In genomic region chr1:8679411-8679800, GRCh38 we compare ENCODE assay signal across 12 cellular contexts.
DNase-seq lines count a peak whose midpoint lies in the region; ATAC-seq and TF ChIP-seq lines count a peak whose summit lies in the region.
"Had no signal": no experiment of that assay in that cellular context is flagged by ENCODE, and none has a peak within 500 bp of the region (broad histone marks: within the 10 kb centered on the region; RNA-seq: fewer than 3 reads in every experiment).

No MANE protein-coding gene starts in this region.

- H3K27me3 ChIP-seq in body of pancreas = no peaks in the 10 kb centered on the region

- no peaks in the 10 kb centered on the region for H3K9me3 ChIP-seq in body of pancreas

- WGBS in body of pancreas, 2 donors = 22 to 39% methylated on average over 2 of the region's 2 CpGs

- H3K36me3 ChIP-seq in body of pancreas (replicated peaks in 1 of 2; ENCODE audit: insufficient read depth in 1 of 2, low read depth in 2 of 2) = no peaks in the 10 kb centered on the region

- ATAC-seq in body of pancreas = no peak
- no peak for ATAC-seq in HG02981 (IDR thresholded peaks at IDR 0.05; ENCODE audit: unreplicated experiment)

- no peak for TF ChIP-seq POLR2A in body of pancreas (IDR thresholded peaks at IDR 0.05)

- no peak overlapping the region for H3K4me3 ChIP-seq in body of pancreas

- peaks cover 54% of the 10 kb centered on the region for H3K4me1 ChIP-seq in body of pancreas

- H3K27ac ChIP-seq in body of pancreas = peak overlapping the region in 3 of 4 donors; percentile 60 to 82 (median 79)

- intact Hi-C loops in body of pancreas (cut with DNase I) = no loop called here

- no peak for TF ChIP-seq CTCF in body of pancreas (IDR thresholded peaks at IDR 0.05)

- DNase-seq in Daoy (ENCODE audit: low read depth) (peak; percentile 20), NCI-H226 (peak; percentile 57), body of pancreas (no peak), lung microvascular endothelial cell (ENCODE audit: low read depth in 2 of 2) (peak; percentile 53 to 63), nucleus accumbens (lab: John Stamatoyannopoulos, UW) (no peak), midbrain (lab: John Stamatoyannopoulos, UW) (no peak)
- DNase-seq in activated CD4-positive, CD25-positive, alpha-beta regulatory T cell (lab: John Stamatoyannopoulos, UW) = no peak
- DNase-seq: CD4-positive, CD25-positive, alpha-beta regulatory T cell; GOT3; NCI-H187; stimulated activated CD4-positive, alpha-beta T cell treated with anti-CD3 and anti-CD28 coated beads, Interleukin-15, amount 100 ng/mL, for 24 hours had no signal

Comparison
In these comparisons a context has a peak if more than half of its experiments do, and no peak if none do; other contexts are left out.
1. DNase-seq: peak in Daoy (single experiment), NCI-H226 (single experiment) and lung microvascular endothelial cell (2 of 2); none in body of pancreas (0 of 4), nucleus accumbens (0 of 56), midbrain (single experiment) and activated CD4-positive, CD25-positive, alpha-beta regulatory T cell (0 of 4).